9 cellular contexts compared by ENCODE assay signal in the genomic region with DNA sequence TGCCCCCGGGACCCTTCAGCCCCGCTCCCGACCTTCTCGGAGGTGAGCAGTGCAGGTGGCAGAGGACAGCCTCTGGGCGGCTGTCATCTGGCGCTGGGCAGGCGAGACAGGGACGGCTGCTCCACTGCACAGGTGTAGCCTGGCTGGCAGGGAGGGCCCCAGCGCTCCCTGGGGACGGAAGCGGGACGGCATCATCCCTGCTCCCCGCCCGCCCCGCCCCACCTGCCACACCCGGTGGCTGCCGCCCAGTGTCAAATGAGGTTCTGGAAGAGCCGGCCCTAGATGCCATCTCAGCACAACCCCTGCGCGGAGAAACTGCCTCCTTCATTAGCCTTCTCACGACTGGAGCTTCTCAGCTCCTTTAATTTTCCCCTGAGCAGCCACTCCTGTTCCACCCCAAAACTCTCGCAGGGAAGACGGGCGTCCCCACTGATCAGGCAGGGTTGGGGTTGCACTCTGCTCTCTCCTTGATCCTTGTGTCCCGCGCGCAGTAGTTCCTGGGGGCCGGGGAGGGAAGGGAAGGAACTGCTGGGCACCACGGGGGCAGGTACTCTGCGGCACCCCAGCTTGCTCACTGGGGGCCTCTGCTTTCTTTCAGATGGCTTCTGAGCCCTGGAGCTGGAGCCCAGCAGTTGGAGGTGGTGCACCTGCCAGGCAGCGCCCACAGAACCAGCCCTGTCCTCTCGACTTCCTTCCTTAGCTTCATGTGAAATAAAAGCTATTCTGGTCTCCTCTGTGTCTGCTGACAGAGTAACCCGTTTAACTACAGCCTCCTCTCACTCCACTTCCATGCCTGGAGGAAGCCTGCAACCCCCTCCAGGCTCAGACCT. TPM values are rescaled to one million over a fixed set of nuclear protein-coding genes. Genes with fewer than 3 reads are reported as not detected.
DNase-seq lines count a peak whose midpoint lies in the region; ATAC-seq and FAIRE-seq lines count a peak whose summit lies in the region.
"Had no signal": no experiment of that assay in that cellular context is flagged by ENCODE, and none has a peak within 500 bp of the region (broad histone marks: within the 10 kb centered on the region; RNA-seq: fewer than 3 reads in every experiment).

No MANE protein-coding gene starts in this region.

- CTCF ChIA-PET in activated CD4-positive, alpha-beta memory T cell treated with anti-CD3 and anti-CD28 coated beads, Interleukin-2, amount 10 ng/mL, durations not matched to agents 7 days and 5 days (lab: Charles Lee): interaction anchor here (0.6 to 7.4 kb wide), 26 partner anchors 9 to 172 kb away, joined by 3 to 138 read pairs (median 4); a partner anchor contains a TSS

- no peak for FAIRE-seq in GM18507 (lab: Jason Lieb, UNC)

- POLR2A ChIA-PET in activated CD4-positive, alpha-beta memory T cell treated with anti-CD3 and anti-CD28 coated beads, Interleukin-2, amount 10 ng/mL, durations not matched to agents 7 days and 5 days (lab: Charles Lee): interaction anchor here (0.9 to 2.8 kb wide), 10 partner anchors 13 to 116 kb away, joined by 3 to 22 read pairs (median 4); a partner anchor contains a TSS

- peaks cover 15% of the 10 kb centered on the region for H3K36me3 Mint-ChIP-seq in activated CD4-positive, alpha-beta memory T cell treated with anti-CD3 and anti-CD28 coated beads, Interleukin-2, amount 10 ng/mL, durations not matched to agents 7 days and 5 days (ENCODE audit: low read depth)

- H3K27ac Mint-ChIP-seq in activated CD4-positive, alpha-beta memory T cell treated with anti-CD3 and anti-CD28 coated beads, Interleukin-2, amount 10 ng/mL, durations not matched to agents 7 days and 5 days: peak overlapping the region; percentile 76

- peaks cover 22% of the 10 kb centered on the region for H3K4me1 Mint-ChIP-seq in activated CD4-positive, alpha-beta memory T cell treated with anti-CD3 and anti-CD28 coated beads, Interleukin-2, amount 10 ng/mL, durations not matched to agents 7 days and 5 days

- ATAC-seq in HG02571 (IDR thresholded peaks at IDR 0.05; ENCODE audit: unreplicated experiment) (peak; percentile 58), left cardiac atrium (peak; percentile 45), HG02840 (IDR thresholded peaks at IDR 0.05; ENCODE audit: low FRiP score, unreplicated experiment) (no peak)

- peaks cover 17% of the 10 kb centered on the region for H3K27me3 Mint-ChIP-seq in activated CD4-positive, alpha-beta memory T cell treated with anti-CD3 and anti-CD28 coated beads, Interleukin-2, amount 10 ng/mL, durations not matched to agents 7 days and 5 days

- H3K9me3 Mint-ChIP-seq in activated CD4-positive, alpha-beta memory T cell treated with anti-CD3 and anti-CD28 coated beads, Interleukin-2, amount 10 ng/mL, durations not matched to agents 7 days and 5 days: no peaks in the 10 kb centered on the region

- intact Hi-C loops in left cardiac atrium (cut with DNase I): loop anchor here (5.0 kb wide), 3 partner anchors 63 to 78 kb away; a partner anchor contains a TSS

- DNase-seq in GM18507 (ENCODE audit: extremely low spot score, insufficient read length, low read depth): peak; percentile 30
- peak; percentile 47 for DNase-seq in NCI-H146 treated with DMSO at 0.1 percent for 48 hours (lab: John Stamatoyannopoulos, UW; ENCODE audit: unreplicated experiment)
- DNase-seq in activated CD4-positive, alpha-beta memory T cell treated with anti-CD3 and anti-CD28 coated beads, Interleukin-2, amount 10 ng/mL, durations not matched to agents 7 days and 5 days: peak; percentile 49
- no peak for DNase-seq in left cardiac atrium
- peak; percentile 7 to 14 for DNase-seq in stimulated activated CD4-positive, alpha-beta T cell treated with anti-CD3 and anti-CD28 coated beads, Interleukin-4, amount 100 ng/mL, for 48 hours (ENCODE audit: low read depth in 2 of 2)
- no peak for DNase-seq in NCI-H1436 treated with DMSO at 0.1 percent for 48 hours (lab: John Stamatoyannopoulos, UW)

- peak overlapping the region; percentile 72 for H3K4me3 Mint-ChIP-seq in activated CD4-positive, alpha-beta memory T cell treated with anti-CD3 and anti-CD28 coated beads, Interleukin-2, amount 10 ng/mL, durations not matched to agents 7 days and 5 days

RNA-seq across cellular contexts. Expression of a gene that starts 12.0 kb away (rescaled TPM):
- total RNA-seq in activated CD4-positive, alpha-beta memory T cell treated with anti-CD3 and anti-CD28 coated beads, Interleukin-2, amount 10 ng/mL, durations not matched to agents 7 days and 5 days: not detected
- total RNA-seq in left cardiac atrium: 10 to 100 TPM; 60.9 to 97.9 TPM
- total RNA-seq: LHCN-M2 had no signal

Comparison
In these comparisons a context has a peak if more than half of its experiments do, and no peak if none do; other contexts are left out.
1. DNase-seq: peak in GM18507 (single experiment), NCI-H146 treated with DMSO at 0.1 percent for 48 hours (single experiment), activated CD4-positive, alpha-beta memory T cell treated with anti-CD3 and anti-CD28 coated beads, Interleukin-2, amount 10 ng/mL, durations not matched to agents 7 days and 5 days (single experiment) and stimulated activated CD4-positive, alpha-beta T cell treated with anti-CD3 and anti-CD28 coated beads, Interleukin-4, amount 100 ng/mL, for 48 hours (2 of 2); none in left cardiac atrium (single experiment) and NCI-H1436 treated with DMSO at 0.1 percent for 48 hours (single experiment).
2. RNA of a gene that starts 12.0 kb away (total RNA-seq): 60.9 to 97.9 TPM in left cardiac atrium; not detected in activated CD4-positive, alpha-beta memory T cell treated with anti-CD3 and anti-CD28 coated beads, Interleukin-2, amount 10 ng/mL, durations not matched to agents 7 days and 5 days; every median in the first group is over 10 times any median in the second.